ENCODE assay signal across 8 cellular contexts in genomic region chr1:48552420-48552819, GRCh38.
DNase-seq lines count a peak whose midpoint lies in the region; ATAC-seq and TF ChIP-seq lines count a peak whose summit lies in the region.

No MANE protein-coding gene starts in this region.

- peak; percentile 47 for TF ChIP-seq CTCF in GM06990 (IDR thresholded peaks at IDR 0.05; ENCODE audit: insufficient read depth, low read length, poor library complexity, severe bottlenecking)
- TF ChIP-seq CTCF in RWPE2 (IDR thresholded peaks at IDR 0.05; ENCODE audit: poor library complexity, severe bottlenecking), result peak; percentile 47
- TF ChIP-seq CTCF in left lung (IDR thresholded peaks at IDR 0.05), result peak in 1 of 2 donors; percentile 15
- peak in 1 of 6 experiments; percentile 5 for TF ChIP-seq CTCF in esophagus squamous epithelium (IDR thresholded peaks at IDR 0.05)

- no peak for DNase-seq in GM06990 (ENCODE audit: extremely low read depth, insufficient read length)
- DNase-seq in HAP-1 (ENCODE audit: low spot score in 2 of 2), result peak; percentile 3 to 12
- no peak for DNase-seq in RWPE2 (ENCODE audit: low spot score)
- no peak for DNase-seq in left lung
- DNase-seq in aorta, result no peak
- DNase-seq in esophagus squamous epithelium (lab: John Stamatoyannopoulos, UW), result no peak

- H3K27ac ChIP-seq in RWPE2 (ENCODE audit: poor library complexity, severe bottlenecking) (no peak overlapping the region), left lung (no peak overlapping the region), aorta (ENCODE audit: low read depth in 1 of 2, low read length in 2 of 2) (no peak overlapping the region), esophagus squamous epithelium (no peak overlapping the region)

- in situ Hi-C loops in HAP-1 (cut with MboI; ENCODE audit: low sequenced_read_pairs), result loop anchor here (25.0 kb wide), 1 partner anchor 260 kb away; no protein-coding TSS in a partner anchor

- peak; percentile 58; the same call in 2 of the 3 replicates for ATAC-seq in RWPE2 (ENCODE audit: low read depth)
- ATAC-seq in left lung, result peak; percentile 90
- no peak for ATAC-seq in aorta (ENCODE audit: low FRiP score)
- ATAC-seq in HG03521 (IDR thresholded peaks at IDR 0.05; ENCODE audit: unreplicated experiment), result no peak
- ATAC-seq in HG03520 (IDR thresholded peaks at IDR 0.05; ENCODE audit: unreplicated experiment), result no peak

- intact Hi-C loops in left lung (cut with DNase I), result no loop called here
- intact Hi-C loops in aorta (cut with DNase I), result no loop called here
- intact Hi-C loops in esophagus squamous epithelium (cut with DNase I), result no loop called here

- H3K27me3 ChIP-seq in GM06990 (replicated peaks; ENCODE audit: control insufficient read depth, insufficient read depth, low read length), result no peaks in the 10 kb centered on the region; the same call in 1 of the 2 replicates
- no peaks in the 10 kb centered on the region for H3K27me3 ChIP-seq in HAP-1 (ENCODE audit: low read depth)
- H3K27me3 ChIP-seq in RWPE2 (ENCODE audit: insufficient read depth, poor library complexity, severe bottlenecking), result no peaks in the 10 kb centered on the region
- H3K27me3 ChIP-seq in left lung, result no peaks in the 10 kb centered on the region
- H3K27me3 ChIP-seq in aorta (ENCODE audit: control insufficient read depth in 1 of 2, insufficient read depth in 2 of 2, low read length in 1 of 2), result no peaks in the 10 kb centered on the region
- no peaks in the 10 kb centered on the region for H3K27me3 ChIP-seq in esophagus squamous epithelium

- H3K36me3 ChIP-seq in GM06990 (ENCODE audit: control insufficient read depth, insufficient read depth, low read length), result no peaks in the 10 kb centered on the region
- H3K36me3 ChIP-seq in HAP-1 (replicated peaks), result no peaks in the 10 kb centered on the region
- H3K36me3 ChIP-seq in RWPE2 (ENCODE audit: low read depth), result no peaks in the 10 kb centered on the region
- H3K36me3 ChIP-seq in left lung, result no peaks in the 10 kb centered on the region
- no peaks in the 10 kb centered on the region for H3K36me3 ChIP-seq in aorta (ENCODE audit: control insufficient read depth in 1 of 2, insufficient read depth in 2 of 2, low read length in 1 of 2)
- no peaks in the 10 kb centered on the region for H3K36me3 ChIP-seq in esophagus squamous epithelium

- TF ChIP-seq POLR2A in esophagus squamous epithelium (IDR thresholded peaks at IDR 0.05), result no peak

- WGBS in aorta, 2 donors, result 61 to 65% methylated on average over 1 of the region's 1 CpG
- WGBS in esophagus squamous epithelium, 2 donors, result 0 to 30% methylated on average over 1 of the region's 1 CpG

- H3K4me1 ChIP-seq in HAP-1 (no peaks in the 10 kb centered on the region), RWPE2 (ENCODE audit: insufficient read depth, poor library complexity, severe bottlenecking) (no peaks in the 10 kb centered on the region), left lung (no peaks in the 10 kb centered on the region), aorta (ENCODE audit: control insufficient read depth in 1 of 2, insufficient read depth in 2 of 2, low read length in 2 of 2) (no peaks in the 10 kb centered on the region), esophagus squamous epithelium (no peaks in the 10 kb centered on the region)

- H3K9me3 ChIP-seq in HAP-1, result no peaks in the 10 kb centered on the region
- H3K9me3 ChIP-seq in RWPE2 (ENCODE audit: severe bottlenecking), result no peaks in the 10 kb centered on the region
- H3K9me3 ChIP-seq in left lung, result no peaks in the 10 kb centered on the region
- H3K9me3 ChIP-seq in aorta (ENCODE audit: control insufficient read depth, low read length), result no peaks in the 10 kb centered on the region
- no peaks in the 10 kb centered on the region for H3K9me3 ChIP-seq in esophagus squamous epithelium

- H3K4me3 ChIP-seq in GM06990 (replicated peaks; ENCODE audit: low read depth, low read length) (no peak overlapping the region), HAP-1 (no peak overlapping the region), RWPE2 (ENCODE audit: severe bottlenecking) (no peak overlapping the region), left lung (no peak overlapping the region), aorta (ENCODE audit: low read length in 2 of 2) (no peak overlapping the region), esophagus squamous epithelium (no peak overlapping the region)

Comparison
In these comparisons a context has a peak if more than half of its experiments do, and no peak if none do; other contexts are left out.
1. DNase-seq: peak in HAP-1 (2 of 2); none in GM06990 (single experiment), RWPE2 (single experiment), left lung (0 of 2), aorta (0 of 2) and esophagus squamous epithelium (single experiment).
2. ATAC-seq: peak in RWPE2 (single experiment) and left lung (single experiment); none in aorta (single experiment), HG03521 (single experiment) and HG03520 (single experiment).